ENCODE assay signal across 2 cellular contexts in the genomic region with DNA sequence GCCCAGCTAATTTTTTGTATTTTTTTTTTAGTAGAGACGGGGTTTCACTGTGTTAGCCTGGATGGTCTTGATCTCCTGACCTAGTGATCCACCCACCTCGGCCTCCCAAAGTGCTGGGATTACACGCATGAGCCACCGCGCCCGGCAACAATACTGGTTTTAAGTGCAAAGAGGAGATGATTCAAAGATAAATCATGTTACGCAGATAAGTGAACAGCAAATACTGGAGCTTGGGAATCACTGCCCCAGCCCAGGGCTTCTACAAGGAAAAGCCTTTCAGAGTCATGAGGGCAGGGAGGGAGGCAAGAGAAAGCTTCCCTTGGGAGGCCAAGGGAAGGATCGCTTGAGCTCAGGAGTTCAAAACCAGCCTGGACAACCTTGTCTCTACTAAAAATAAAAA. TPM values are rescaled to one million over a fixed set of nuclear protein-coding genes. Genes with fewer than 3 reads are reported as not detected.
"Had no signal": no experiment of that assay in that cellular context is flagged by ENCODE, and none has a peak within 500 bp of the region (broad histone marks: within the 10 kb centered on the region; RNA-seq: fewer than 3 reads in every experiment).

No MANE protein-coding gene starts in this region.

RNA-seq across cellular contexts. Expression of gene CTF1, which starts 43.2 kb away (rescaled TPM):
- total RNA-seq: occipital lobe had no signal
- polyA plus RNA-seq: immature natural killer cell had no signal

RNA-seq across cellular contexts. Expression of gene HSD3B7, which starts 45.4 kb away (rescaled TPM):
- polyA plus RNA-seq: immature natural killer cell had no signal
